8 cellular contexts compared by ENCODE assay signal in genomic region chr1:226060976-226061792, GRCh38. TPM values are rescaled to one million over a fixed set of nuclear protein-coding genes. Genes with fewer than 3 reads are reported as not detected.
DNase-seq lines count a peak whose midpoint lies in the region; ATAC-seq and TF ChIP-seq lines count a peak whose summit lies in the region.

No MANE protein-coding gene starts in this region.

- H3K27ac ChIP-seq in OCI-LY7 (ENCODE audit: low read depth, low read length, poor library complexity, severe bottlenecking), result peak overlapping the region; percentile 56

- peaks cover 52% of the 10 kb centered on the region for H3K36me3 Mint-ChIP-seq in effector memory CD8-positive, alpha-beta T cell (ENCODE audit: insufficient read depth)
- H3K36me3 Mint-ChIP-seq in neural crest cell (ENCODE audit: low read depth), result peaks cover 9% of the 10 kb centered on the region

- peak overlapping the region; percentile 76 to 79 for H3K4me3 Mint-ChIP-seq in effector memory CD8-positive, alpha-beta T cell
- peak overlapping the region; percentile 97 for H3K4me3 Mint-ChIP-seq in neural crest cell

- peaks cover 26% of the 10 kb centered on the region for H3K4me1 ChIP-seq in OCI-LY7 (ENCODE audit: insufficient read depth, low read length, poor library complexity, severe bottlenecking)

- H3K9me3 Mint-ChIP-seq in effector memory CD8-positive, alpha-beta T cell, result no peaks in the 10 kb centered on the region
- H3K9me3 Mint-ChIP-seq in neural crest cell, result no peaks in the 10 kb centered on the region

- H2AFZ ChIP-seq in OCI-LY7 (ENCODE audit: low read length), result peak overlapping the region; percentile 79

- no peaks in the 10 kb centered on the region for H3K9me2 ChIP-seq in OCI-LY7 (ENCODE audit: insufficient read depth, low read length)

- peaks cover 23% of the 10 kb centered on the region for H4K20me1 ChIP-seq in OCI-LY7 (ENCODE audit: insufficient read depth, low read length)

- H3K9me3 ChIP-seq in OCI-LY7 (ENCODE audit: low read length), result no peaks in the 10 kb centered on the region

- H3K4me2 ChIP-seq in OCI-LY7 (ENCODE audit: low read length), result peak overlapping the region; percentile 79

- peak; percentile 61 for DNase-seq in NCI-H2107 treated with DMSO at 0.1 percent for 48 hours (lab: John Stamatoyannopoulos, UW; ENCODE audit: unreplicated experiment)
- no peak for DNase-seq in NCI-H2107 (lab: John Stamatoyannopoulos, UW)
- DNase-seq in OCI-LY7 (ENCODE audit: low spot score), result no peak
- no peak for DNase-seq in effector memory CD8-positive, alpha-beta T cell
- DNase-seq in neural crest cell (ENCODE audit: low read depth, low spot score), result no peak
- no peak for DNase-seq in GM10266 (ENCODE audit: extremely low spot score)
- DNase-seq in HCEC 1CT, result no peak
- no peak for DNase-seq in globus pallidus (ENCODE audit: low spot score)

- H3K27me3 Mint-ChIP-seq in effector memory CD8-positive, alpha-beta T cell, result no peaks in the 10 kb centered on the region
- H3K27me3 Mint-ChIP-seq in neural crest cell (ENCODE audit: low read depth), result peaks cover 6% of the 10 kb centered on the region

- POLR2A ChIA-PET in OCI-LY7 (lab: Charles Lee), result interaction anchor here (0.6 to 2.0 kb wide), 7 partner anchors 28 to 616 kb away, joined by 3 to 10 read pairs (median 4); partner anchors contain the start of gene SDE2

- peak overlapping the region; percentile 89 for H3K4me3 ChIP-seq in OCI-LY7 (ENCODE audit: low read depth, low read length, poor library complexity, severe bottlenecking)

- H3K4me1 Mint-ChIP-seq in effector memory CD8-positive, alpha-beta T cell (ENCODE audit: low read depth in 2 of 2), result peaks cover 19 to 27% of the 10 kb centered on the region in 2 donors
- H3K4me1 Mint-ChIP-seq in neural crest cell, result peaks cover 25% of the 10 kb centered on the region

- TSS peak; percentile 70 for BruUV-seq in OCI-LY7 (replicated peaks; lab: Mats Ljungman, UMichigan)

- peaks cover 26% of the 10 kb centered on the region for H3K36me3 ChIP-seq in OCI-LY7 (ENCODE audit: insufficient read depth, low read length)

- H3K79me2 ChIP-seq in OCI-LY7 (ENCODE audit: insufficient read depth, low read depth, low read length), result peaks cover 36% of the 10 kb centered on the region

- CTCF ChIA-PET in OCI-LY7 (lab: Charles Lee; ENCODE audit: unreplicated experiment), result no interaction called here

- peak overlapping the region; percentile 50 to 77 for H3K27ac Mint-ChIP-seq in effector memory CD8-positive, alpha-beta T cell
- peak overlapping the region; percentile 97 for H3K27ac Mint-ChIP-seq in neural crest cell (ENCODE audit: unreplicated experiment)

- ATAC-seq in effector memory CD8-positive, alpha-beta T cell (replicated peaks), result no peak

- intact Hi-C loops in OCI-LY7 (cut with micrococcal nuclease; ENCODE audit: unreplicated experiment), result loop anchor here (5.0 kb wide), 3 partner anchors 126 to 594 kb away; partner anchors contain the start of genes ACBD3 and PARP1

- TF ChIP-seq CTCF in OCI-LY7 (conservative IDR thresholded peaks at IDR 0.05; ENCODE audit: low read length) (no peak), neural crest cell (conservative IDR thresholded peaks at IDR 0.05) (no peak), GM10266 (IDR thresholded peaks at IDR 0.05; ENCODE audit: control insufficient read depth, insufficient read depth, low read depth, missing control alignments) (no peak)

RNA-seq across cellular contexts. Expression of gene H3-3A, which starts 1.3 kb away (rescaled TPM):
- 365 and 416 TPM in 2 replicates for total RNA-seq in OCI-LY7 (2014; rRNA removed; shearing (Covaris generic))
- total RNA-seq in OCI-LY7 (2022) (661 and 742 TPM in 2 replicates), neural crest cell (991 and 1,004 TPM in 2 replicates)
